ENCODE assay signal across 29 cellular contexts in the genomic region with DNA sequence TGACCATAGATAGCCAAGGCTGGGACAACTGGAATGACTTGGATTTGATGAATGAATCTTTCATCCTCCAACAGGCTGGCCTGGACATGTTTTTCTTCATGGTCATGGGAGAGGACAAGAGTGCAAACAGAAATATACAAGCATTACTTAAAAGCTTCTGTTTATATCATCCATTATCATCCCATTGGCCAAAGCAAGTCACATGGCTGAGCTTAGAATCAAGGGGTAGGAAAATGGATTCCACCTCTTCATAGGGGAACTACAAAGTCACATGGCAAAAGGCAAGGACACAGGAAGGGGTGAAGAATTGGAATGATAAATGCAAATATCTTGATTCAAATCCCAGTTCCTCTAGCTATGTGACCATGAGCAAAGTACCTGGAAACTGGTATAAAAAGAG.
"Had no signal": no experiment of that assay in that cellular context is flagged by ENCODE, and none has a peak within 500 bp of the region (broad histone marks: within the 10 kb centered on the region; RNA-seq: fewer than 3 reads in every experiment).

No MANE protein-coding gene starts in this region.

- H3K9me3 ChIP-seq: stomach, suprapubic skin, testis, thoracic aorta, thyroid gland, tibial artery, transverse colon, upper lobe of left lung, upper lobe of right lung, uterus had no signal

- H3K27me3 ChIP-seq: suprapubic skin, testis, thyroid gland, tibial artery, tibial nerve, upper lobe of left lung, upper lobe of right lung, uterus, vagina had no signal

- H3K9me3 Mint-ChIP-seq: stimulated activated effector memory CD8-positive, alpha-beta T cell treated with anti-CD3 and anti-CD28 coated beads, Interleukin-12 subunit alpha, Interleukin-12 subunit beta, amount 100 ng/mL, for 72 hours; stimulated activated naive CD8-positive, alpha-beta T cell treated with anti-CD3 and anti-CD28 coated beads, Interleukin-15, Interleukin-2, amounts not matched to agents 100 ng/mL and 50 ng/mL, for 24 hours had no signal

- FAIRE-seq: urothelium cell line had no signal

- H3K4me1 Mint-ChIP-seq: stimulated activated effector memory CD8-positive, alpha-beta T cell treated with anti-CD3 and anti-CD28 coated beads, Interleukin-12 subunit alpha, Interleukin-12 subunit beta, amount 100 ng/mL, for 72 hours; stimulated activated memory B cell treated with anti-CD40 and anti-IgM and Interleukin-4, amounts not matched to agents 10 μg/mL and 1 μg/mL and 100 μg/mL, for 72 hours; stimulated activated naive B cell treated with anti-CD40 and anti-IgM and Interleukin-4, amounts not matched to agents 10 μg/mL and 1 μg/mL and 100 μg/mL, for 72 hours; stimulated activated naive CD8-positive, alpha-beta T cell treated with anti-CD3 and anti-CD28 coated beads, Interleukin-15, amount 100 ng/mL, for 72 hours had no signal

- H3K36me3 ChIP-seq: stomach, suprapubic skin, thoracic aorta, thyroid gland, tibial artery, transverse colon, upper lobe of left lung, upper lobe of right lung, uterus, vagina had no signal

- H3K27ac ChIP-seq: stomach, suprapubic skin, testis, thoracic aorta, thyroid gland, tibial artery, tibial nerve, transverse colon, upper lobe of left lung, upper lobe of right lung, uterus, vagina had no signal

- H3K4me3 ChIP-seq: stomach, suprapubic skin, testis, thoracic aorta, thyroid gland, tibial artery, tibial nerve, transverse colon, upper lobe of left lung, upper lobe of right lung, uterus, vagina had no signal

- H3K27ac Mint-ChIP-seq: stimulated activated effector memory CD8-positive, alpha-beta T cell treated with anti-CD3 and anti-CD28 coated beads, Interleukin-12 subunit alpha, Interleukin-12 subunit beta, amount 100 ng/mL, for 72 hours; stimulated activated memory B cell treated with anti-CD40 and anti-IgM and Interleukin-4, amounts not matched to agents 10 μg/mL and 1 μg/mL and 100 μg/mL, for 72 hours; stimulated activated naive B cell treated with anti-CD40 and anti-IgM and Interleukin-4, amounts not matched to agents 10 μg/mL and 1 μg/mL and 100 μg/mL, for 72 hours; stimulated activated naive CD8-positive, alpha-beta T cell treated with anti-CD3 and anti-CD28 coated beads, Interleukin-15, amount 100 ng/mL, for 72 hours; stimulated activated naive CD8-positive, alpha-beta T cell treated with anti-CD3 and anti-CD28 coated beads, Interleukin-15, Interleukin-2, amounts not matched to agents 100 ng/mL and 50 ng/mL, for 24 hours; type B pancreatic cell had no signal

- DNase-seq: stimulated activated CD4-positive, alpha-beta T cell treated with anti-CD3 and anti-CD28 coated beads, Interleukin-2, amount 100 ng/mL, for 48 hours; stimulated activated CD4-positive, alpha-beta T cell treated with anti-CD3 and anti-CD28 coated beads, Interleukin-4, amount 100 ng/mL, for 1 hour; stimulated activated CD4-positive, alpha-beta T cell treated with anti-CD3 and anti-CD28 coated beads, Interleukin-4, amount 100 ng/mL, for 24 hours; stimulated activated CD4-positive, alpha-beta T cell treated with anti-CD3 and anti-CD28 coated beads, Interleukin-4, amount 100 ng/mL, for 4 hours; stimulated activated CD8-positive, alpha-beta memory T cell treated with anti-CD3 and anti-CD28 coated beads, Interleukin-4, amount 100 ng/mL, for 48 hours; stimulated activated naive B cell treated with anti-CD40 and anti-IgM and Interleukin-4, amounts not matched to agents 10 μg/mL and 1 μg/mL and 100 μg/mL, for 72 hours; stimulated activated naive CD4-positive, alpha-beta T cell; stimulated activated naive CD4-positive, alpha-beta T cell treated with Interleukin-2 at 50 U/mL for 16 hours; stimulated activated naive CD8-positive, alpha-beta T cell treated with anti-CD3 and anti-CD28 coated beads, Interleukin-15, amount 100 ng/mL, for 72 hours; stimulated activated naive CD8-positive, alpha-beta T cell treated with anti-CD3 and anti-CD28 coated beads, Interleukin-15, Interleukin-2, amounts not matched to agents 100 U/mL and 50 U/mL, for 24 hours; stomach; substantia nigra; testis; thyroid gland; tibial artery; transverse colon; trophoblast cell; upper lobe of left lung; upper lobe of right lung; uterus had no signal

- ATAC-seq: stimulated activated effector memory CD8-positive, alpha-beta T cell treated with anti-CD3 and anti-CD28 coated beads, Interleukin-12 subunit alpha, Interleukin-12 subunit beta, amount 100 ng/mL, for 72 hours; stimulated activated memory B cell treated with anti-CD40 and anti-IgM and Interleukin-4, amounts not matched to agents 10 μg/mL and 1 μg/mL and 100 μg/mL, for 72 hours; stimulated activated naive B cell treated with anti-CD40 and anti-IgM and Interleukin-4, amounts not matched to agents 10 μg/mL and 1 μg/mL and 100 μg/mL, for 72 hours; stimulated activated naive CD8-positive, alpha-beta T cell treated with anti-CD3 and anti-CD28 coated beads, Interleukin-15, amount 100 ng/mL, for 72 hours; stimulated activated naive CD8-positive, alpha-beta T cell treated with anti-CD3 and anti-CD28 coated beads, Interleukin-15, Interleukin-2, amounts not matched to agents 100 U/mL and 50 U/mL, for 24 hours; upper lobe of right lung had no signal

- H3K4me3 Mint-ChIP-seq: stimulated activated effector memory CD8-positive, alpha-beta T cell treated with anti-CD3 and anti-CD28 coated beads, Interleukin-12 subunit alpha, Interleukin-12 subunit beta, amount 100 ng/mL, for 72 hours; stimulated activated memory B cell treated with anti-CD40 and anti-IgM and Interleukin-4, amounts not matched to agents 10 μg/mL and 1 μg/mL and 100 μg/mL, for 72 hours; stimulated activated naive B cell treated with anti-CD40 and anti-IgM and Interleukin-4, amounts not matched to agents 10 μg/mL and 1 μg/mL and 100 μg/mL, for 72 hours; stimulated activated naive CD8-positive, alpha-beta T cell treated with anti-CD3 and anti-CD28 coated beads, Interleukin-15, amount 100 ng/mL, for 72 hours; stimulated activated naive CD8-positive, alpha-beta T cell treated with anti-CD3 and anti-CD28 coated beads, Interleukin-15, Interleukin-2, amounts not matched to agents 100 ng/mL and 50 ng/mL, for 24 hours; type B pancreatic cell had no signal

- H3K4me1 ChIP-seq: stomach, suprapubic skin, testis, thyroid gland, tibial artery, tibial nerve, transverse colon, upper lobe of left lung, upper lobe of right lung, uterus, vagina had no signal

- H3K36me3 Mint-ChIP-seq: stimulated activated effector memory CD8-positive, alpha-beta T cell treated with anti-CD3 and anti-CD28 coated beads, Interleukin-12 subunit alpha, Interleukin-12 subunit beta, amount 100 ng/mL, for 72 hours; stimulated activated memory B cell treated with anti-CD40 and anti-IgM and Interleukin-4, amounts not matched to agents 10 μg/mL and 1 μg/mL and 100 μg/mL, for 72 hours; stimulated activated naive B cell treated with anti-CD40 and anti-IgM and Interleukin-4, amounts not matched to agents 10 μg/mL and 1 μg/mL and 100 μg/mL, for 72 hours; type B pancreatic cell had no signal
